ENCODE assay signal across 1 cellular context in the genomic region with DNA sequence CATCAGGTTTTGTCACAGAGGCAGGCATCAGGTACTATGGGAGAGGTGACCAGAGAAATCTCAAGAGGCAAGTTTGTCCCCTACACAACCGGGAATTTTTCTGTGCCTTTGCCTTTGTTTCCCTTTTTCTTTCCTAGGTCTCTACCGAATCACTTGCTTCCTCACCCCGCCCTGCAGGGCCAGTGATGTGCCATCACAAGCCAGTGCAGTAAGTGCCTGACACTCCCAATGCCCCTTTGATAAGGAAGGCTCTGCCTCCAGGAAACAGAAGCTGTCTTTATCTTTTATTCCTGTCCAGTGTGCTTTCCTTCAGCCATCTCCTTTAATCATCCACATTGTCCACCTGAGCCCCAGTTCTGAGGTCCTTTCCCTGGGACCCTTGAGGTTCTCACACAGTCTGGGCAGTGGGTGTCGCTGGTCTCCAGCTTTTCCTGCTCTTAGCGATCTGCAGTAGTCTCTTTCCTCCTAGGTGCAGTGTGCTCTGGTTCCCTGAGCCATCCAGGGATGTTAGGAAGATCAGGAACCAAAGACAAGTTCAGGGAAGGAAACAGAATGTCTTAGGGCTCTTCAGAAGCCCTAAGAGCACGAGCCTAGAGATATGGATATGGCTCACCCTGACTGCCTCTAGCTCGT.
TF ChIP-seq lines count a peak whose summit lies in the region.

No MANE protein-coding gene starts in this region.

TF ChIP-seq in neural cell, 6 proteins besides CTCF, POLR2A, EP300 and RAD21 (continued from another document):
- TF ChIP-seq, protein P1, sequence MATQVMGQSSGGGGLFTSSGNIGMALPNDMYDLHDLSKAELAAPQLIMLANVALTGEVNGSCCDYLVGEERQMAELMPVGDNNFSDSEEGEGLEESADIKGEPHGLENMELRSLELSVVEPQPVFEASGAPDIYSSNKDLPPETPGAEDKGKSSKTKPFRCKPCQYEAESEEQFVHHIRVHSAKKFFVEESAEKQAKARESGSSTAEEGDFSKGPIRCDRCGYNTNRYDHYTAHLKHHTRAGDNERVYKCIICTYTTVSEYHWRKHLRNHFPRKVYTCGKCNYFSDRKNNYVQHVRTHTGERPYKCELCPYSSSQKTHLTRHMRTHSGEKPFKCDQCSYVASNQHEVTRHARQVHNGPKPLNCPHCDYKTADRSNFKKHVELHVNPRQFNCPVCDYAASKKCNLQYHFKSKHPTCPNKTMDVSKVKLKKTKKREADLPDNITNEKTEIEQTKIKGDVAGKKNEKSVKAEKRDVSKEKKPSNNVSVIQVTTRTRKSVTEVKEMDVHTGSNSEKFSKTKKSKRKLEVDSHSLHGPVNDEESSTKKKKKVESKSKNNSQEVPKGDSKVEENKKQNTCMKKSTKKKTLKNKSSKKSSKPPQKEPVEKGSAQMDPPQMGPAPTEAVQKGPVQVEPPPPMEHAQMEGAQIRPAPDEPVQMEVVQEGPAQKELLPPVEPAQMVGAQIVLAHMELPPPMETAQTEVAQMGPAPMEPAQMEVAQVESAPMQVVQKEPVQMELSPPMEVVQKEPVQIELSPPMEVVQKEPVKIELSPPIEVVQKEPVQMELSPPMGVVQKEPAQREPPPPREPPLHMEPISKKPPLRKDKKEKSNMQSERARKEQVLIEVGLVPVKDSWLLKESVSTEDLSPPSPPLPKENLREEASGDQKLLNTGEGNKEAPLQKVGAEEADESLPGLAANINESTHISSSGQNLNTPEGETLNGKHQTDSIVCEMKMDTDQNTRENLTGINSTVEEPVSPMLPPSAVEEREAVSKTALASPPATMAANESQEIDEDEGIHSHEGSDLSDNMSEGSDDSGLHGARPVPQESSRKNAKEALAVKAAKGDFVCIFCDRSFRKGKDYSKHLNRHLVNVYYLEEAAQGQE (IDR thresholded peaks at IDR 0.05; ENCODE audit: borderline replicate concordance): no peak
- TF ChIP-seq MXI1 (conservative IDR thresholded peaks at IDR 0.05; ENCODE audit: poor library complexity, severe bottlenecking): no peak
- TF ChIP-seq TAF1 (IDR thresholded peaks at IDR 0.05; ENCODE audit: low read depth): no peak
- no peak for TF ChIP-seq EZH2 (IDR thresholded peaks at IDR 0.05; ENCODE audit: borderline replicate concordance, insufficient read depth, low read length, poor library complexity, severe bottlenecking)
- no peak for TF ChIP-seq SMC3 (conservative IDR thresholded peaks at IDR 0.05; ENCODE audit: poor library complexity)
